8 cellular contexts compared by ENCODE assay signal in genomic region chr6:130293800-130294199, GRCh38.
DNase-seq lines count a peak whose midpoint lies in the region; ATAC-seq lines count a peak whose summit lies in the region.

No MANE protein-coding gene starts in this region.

- no peak overlapping the region for H3K23ac ChIP-seq in mesenchymal stem cell (ENCODE audit: low read length in 2 of 2)

- in situ Hi-C loops in T47D (cut with HindIII; ENCODE audit: low pct_unique_long_range_greater_than_20kb, low sequenced_read_pairs): no loop called here

- no peak overlapping the region for H4K8ac ChIP-seq in mesenchymal stem cell (ENCODE audit: low read length)

- no peak overlapping the region for H2BK120ac ChIP-seq in mesenchymal stem cell (ENCODE audit: low read depth, low read length)

- peak; percentile 12 for DNase-seq in activated naive CD4-positive, alpha-beta T cell treated with Interleukin-2 at 50 U/mL for 16 hours
- DNase-seq in activated naive CD4-positive, alpha-beta T cell treated with anti-CD3 and anti-CD28 coated beads, Interleukin-2, amount 50 U/mL, for 16 hours: no peak
- DNase-seq in RPMI7951 (ENCODE audit: low read depth) (peak; percentile 76), T47D (ENCODE audit: low read depth in 1 of 2, low spot score in 1 of 2) (peak; percentile 39 to 70), mesenchymal stem cell (peak; percentile 66), NCI-H2196 (lab: John Stamatoyannopoulos, UW; ENCODE audit: unreplicated experiment) (no peak), DMS79 (lab: John Stamatoyannopoulos, UW) (no peak)

- H2BK15ac ChIP-seq in mesenchymal stem cell (ENCODE audit: low read depth, poor library complexity, severe bottlenecking): no peak overlapping the region

- no peaks in the 10 kb centered on the region for H3K27me3 ChIP-seq in mesenchymal stem cell (ENCODE audit: control insufficient read depth in 1 of 2, insufficient read depth in 1 of 2, low read length in 2 of 2)

- no peak overlapping the region for H3K4me3 ChIP-seq in mesenchymal stem cell (ENCODE audit: insufficient read depth in 1 of 2, low read depth in 1 of 2, low read length in 2 of 2)

- no peak overlapping the region for H3K18ac ChIP-seq in mesenchymal stem cell (ENCODE audit: low read depth in 1 of 2, low read length in 2 of 2)

- no peak overlapping the region for H4K91ac ChIP-seq in mesenchymal stem cell (ENCODE audit: low read length)

- H2BK12ac ChIP-seq in mesenchymal stem cell (ENCODE audit: low read length in 2 of 2): no peak overlapping the region

- no peaks in the 10 kb centered on the region for H3K4me1 ChIP-seq in mesenchymal stem cell (ENCODE audit: control insufficient read depth, insufficient read depth, low read depth, low read length)

- no peak overlapping the region for H3K4me2 ChIP-seq in mesenchymal stem cell (ENCODE audit: low read length, poor library complexity, severe bottlenecking)

- H3K36me3 ChIP-seq in mesenchymal stem cell (ENCODE audit: control insufficient read depth in 1 of 2, insufficient read depth in 2 of 2, low read depth in 1 of 2, low read length in 2 of 2): no peaks in the 10 kb centered on the region

- H3K79me1 ChIP-seq in mesenchymal stem cell (replicated peaks; ENCODE audit: low read length, poor library complexity, severe bottlenecking): no peaks in the 10 kb centered on the region

- no peak overlapping the region for H3K9ac ChIP-seq in mesenchymal stem cell (ENCODE audit: low read length)

- H2AK5ac ChIP-seq in mesenchymal stem cell (ENCODE audit: low read length, severe bottlenecking): no peak overlapping the region

- no peak overlapping the region for H2BK5ac ChIP-seq in mesenchymal stem cell (ENCODE audit: low read depth, low read length, poor library complexity, severe bottlenecking)

- H3K27ac ChIP-seq in mesenchymal stem cell (ENCODE audit: low read length, poor library complexity, severe bottlenecking): no peak overlapping the region

- H2AFZ ChIP-seq in mesenchymal stem cell (ENCODE audit: low read depth, low read length): no peak overlapping the region

- H3K14ac ChIP-seq in mesenchymal stem cell (ENCODE audit: low read length in 2 of 2): no peak overlapping the region

- H3K4ac ChIP-seq in mesenchymal stem cell (ENCODE audit: low read depth in 1 of 2, low read length in 2 of 2): no peak overlapping the region

- no peaks in the 10 kb centered on the region for H3K9me3 ChIP-seq in mesenchymal stem cell (ENCODE audit: control insufficient read depth, low read length)

- ATAC-seq in HG02759 (IDR thresholded peaks at IDR 0.05; ENCODE audit: unreplicated experiment): peak; percentile 64

- WGBS in mesenchymal stem cell: 66% methylated on average over 3 of the region's 3 CpGs

Comparison
In these comparisons a context has a peak if more than half of its experiments do, and no peak if none do; other contexts are left out.
1. DNase-seq: peak in activated naive CD4-positive, alpha-beta T cell treated with Interleukin-2 at 50 U/mL for 16 hours (single experiment), RPMI7951 (single experiment), T47D (2 of 2) and mesenchymal stem cell (single experiment); none in activated naive CD4-positive, alpha-beta T cell treated with anti-CD3 and anti-CD28 coated beads, Interleukin-2, amount 50 U/mL, for 16 hours (single experiment), NCI-H2196 (single experiment) and DMS79 (single experiment).